In genomic region chr17:77327181-77327565, GRCh38 we compare ENCODE assay signal across 18 cellular contexts.
DNase-seq lines count a peak whose midpoint lies in the region; ATAC-seq, FAIRE-seq and TF ChIP-seq lines count a peak whose summit lies in the region.
"Had no signal": no experiment of that assay in that cellular context is flagged by ENCODE, and none has a peak within 500 bp of the region (broad histone marks: within the 10 kb centered on the region; RNA-seq: fewer than 3 reads in every experiment).

No MANE protein-coding gene starts in this region.

- 76 to 88% methylated on average over 11 of the region's 11 CpGs for WGBS in sigmoid colon, 2 donors

- H3K4me1 ChIP-seq in Peyer's patch (peaks cover 15 to 87% (median 45%) of the 10 kb centered on the region in 4 donors), kidney (ENCODE audit: control insufficient read depth in 1 of 2, insufficient read depth in 1 of 2, low read depth in 1 of 2, low read length in 2 of 2) (peaks cover 21 to 32% of the 10 kb centered on the region in 2 donors), sigmoid colon (peaks cover 0 to 84% (median 70%) of the 10 kb centered on the region in 4 donors), SJCRH30 (peaks cover 24% of the 10 kb centered on the region)

- intact Hi-C loops in kidney (cut with DNase I), result no loop called here
- intact Hi-C loops in sigmoid colon (cut with DNase I), result no loop called here

- H3K9ac ChIP-seq in kidney (ENCODE audit: low read length in 2 of 2), result no peak overlapping the region

- H3K36me3 ChIP-seq in Peyer's patch, result no peaks in the 10 kb centered on the region
- no peaks in the 10 kb centered on the region for H3K36me3 ChIP-seq in kidney (ENCODE audit: control insufficient read depth in 1 of 2, insufficient read depth in 2 of 2, low read length in 2 of 2)
- H3K36me3 ChIP-seq in sigmoid colon, result no peaks in the 10 kb centered on the region
- no peaks in the 10 kb centered on the region for H3K36me3 ChIP-seq in SJCRH30

- TF ChIP-seq POLR2A in Peyer's patch (IDR thresholded peaks at IDR 0.05) (no peak), sigmoid colon (IDR thresholded peaks at IDR 0.05) (no peak)

- FAIRE-seq in kidney (lab: Jason Lieb, UNC), result no peak

- in situ Hi-C loops in GM13977 (cut with MboI; ENCODE audit: low pct_unique_long_range_greater_than_20kb, low sequenced_read_pairs, unreplicated experiment), result loop anchor here (10.0 to 25.0 kb wide), 2 partner anchors 168 to 685 kb away; no protein-coding TSS in a partner anchor

- ATAC-seq in GM19395 (IDR thresholded peaks at IDR 0.05; ENCODE audit: unreplicated experiment), result no peak

- no peak for TF ChIP-seq CTCF in Peyer's patch (IDR thresholded peaks at IDR 0.05)
- TF ChIP-seq CTCF in kidney (IDR thresholded peaks at IDR 0.05; ENCODE audit: borderline replicate concordance, extremely low read depth, insufficient read depth), result no peak
- no peak for TF ChIP-seq CTCF in sigmoid colon (IDR thresholded peaks at IDR 0.05)
- TF ChIP-seq CTCF in GM13977 (IDR thresholded peaks at IDR 0.05; ENCODE audit: extremely low read depth, insufficient read depth, missing control alignments), result no peak

- no peaks in the 10 kb centered on the region for H3K27me3 ChIP-seq in Peyer's patch
- no peaks in the 10 kb centered on the region for H3K27me3 ChIP-seq in sigmoid colon
- H3K27me3 ChIP-seq in SJCRH30, result no peaks in the 10 kb centered on the region

- peak; percentile 28 for DNase-seq in activated CD4-positive, CD25-positive, alpha-beta regulatory T cell treated with anti-CD3 and anti-CD28 coated beads, Interleukin-2, amount 50 U/mL, for 72 hours
- no peak for DNase-seq in activated CD4-positive, CD25-positive, alpha-beta regulatory T cell (lab: John Stamatoyannopoulos, UW)
- DNase-seq in Peyer's patch (peak; percentile 14 to 46 (median 43)), kidney (peak; percentile 74), sigmoid colon (peak; percentile 64), SJCRH30 (no peak), GM13977 (ENCODE audit: low spot score) (no peak)
- DNase-seq: 8988T; activated T-cell treated with anti-CD3 and anti-CD28 coated beads, Interleukin-2, amount 50 U/mL, for 24 hours; amniotic stem cell; CD4-positive, CD25-positive, alpha-beta regulatory T cell; immature natural killer cell; midbrain; NCI-H146; NCI-H510A treated with DMSO at 0.1 percent for 48 hours; PC-9 had no signal

- no peak for TF ChIP-seq EP300 in sigmoid colon (IDR thresholded peaks at IDR 0.05)

- H3K9me3 ChIP-seq in Peyer's patch, result no peaks in the 10 kb centered on the region
- H3K9me3 ChIP-seq in kidney (ENCODE audit: control insufficient read depth in 1 of 2, low read length in 2 of 2), result no peaks in the 10 kb centered on the region
- H3K9me3 ChIP-seq in sigmoid colon, result no peaks in the 10 kb centered on the region
- no peaks in the 10 kb centered on the region for H3K9me3 ChIP-seq in SJCRH30 (replicated peaks)

- H3K27ac ChIP-seq in Peyer's patch (peak overlapping the region in 3 of 4 donors; percentile 13 to 55 (median 32)), kidney (ENCODE audit: low read depth in 2 of 2, low read length in 2 of 2) (no peak overlapping the region), sigmoid colon (peak overlapping the region in 3 of 4 donors; percentile 52 to 92 (median 92)), SJCRH30 (no peak overlapping the region)
- H3K27ac ChIP-seq: epithelial cell of prostate, PC-9 had no signal

- H3K4me3 ChIP-seq in Peyer's patch (no peak overlapping the region), kidney (ENCODE audit: low read length in 2 of 2) (no peak overlapping the region), sigmoid colon (no peak overlapping the region), SJCRH30 (no peak overlapping the region)
- H3K4me3 ChIP-seq: PC-9 had no signal

Comparison
In these comparisons a context has a peak if more than half of its experiments do, and no peak if none do; other contexts are left out.
1. DNase-seq: peak in activated CD4-positive, CD25-positive, alpha-beta regulatory T cell treated with anti-CD3 and anti-CD28 coated beads, Interleukin-2, amount 50 U/mL, for 72 hours (single experiment), Peyer's patch (3 of 3), kidney (single experiment) and sigmoid colon (single experiment); none in activated CD4-positive, CD25-positive, alpha-beta regulatory T cell (0 of 4), SJCRH30 (0 of 2) and GM13977 (single experiment).
2. H3K27ac ChIP-seq: peak in Peyer's patch (3 of 4) and sigmoid colon (3 of 4); none in kidney (0 of 2) and SJCRH30 (single experiment).